19 cellular contexts compared by ENCODE assay signal in genomic region chr4:82981116-82981515, GRCh38. TPM values are rescaled to one million over a fixed set of nuclear protein-coding genes. Genes with fewer than 3 reads are reported as not detected.
DNase-seq lines count a peak whose midpoint lies in the region; ATAC-seq, FAIRE-seq and TF ChIP-seq lines count a peak whose summit lies in the region.
"Had no signal": no experiment of that assay in that cellular context is flagged by ENCODE, and none has a peak within 500 bp of the region (broad histone marks: within the 10 kb centered on the region; RNA-seq: fewer than 3 reads in every experiment).

No MANE protein-coding gene starts in this region.

- no peak overlapping the region for H3K4me3 Mint-ChIP-seq in central memory CD8-positive, alpha-beta T cell
- H3K4me3 Mint-ChIP-seq: CD14-positive monocyte; CD4-positive, alpha-beta memory T cell; GM23338 had no signal

- TF ChIP-seq CTCF in pancreas (IDR thresholded peaks at IDR 0.05) (no peak), uterus (IDR thresholded peaks at IDR 0.05) (no peak), colonic mucosa (IDR thresholded peaks at IDR 0.05) (no peak)

- DNase-seq in Karpas-422 (peak; percentile 6), NCI-H69 (lab: John Stamatoyannopoulos, UW) (peak; percentile 25), pancreas (no peak), uterus (no peak), colonic mucosa (no peak)
- no peak for DNase-seq in central memory CD8-positive, alpha-beta T cell (ENCODE audit: low spot score in 2 of 2)
- DNase-seq: 8988T; CD4-positive, alpha-beta memory T cell; DMS 273 treated with DMSO at 0.1 percent for 48 hours; DMS53; DND-41; HCEC 1CT had no signal

- 0 out of 2 replicates have a peak, but pooled peaks cover 3% of the 10 kb centered on the region for H3K79me2 ChIP-seq in Karpas-422 (ENCODE audit: low read length)

- H3K27ac ChIP-seq in Karpas-422 (ENCODE audit: low read length) (no peak overlapping the region), pancreas (no peak overlapping the region), uterus (no peak overlapping the region), colonic mucosa (no peak overlapping the region)
- H3K27ac ChIP-seq: BLaER1 had no signal

- no peaks in the 10 kb centered on the region for H3K9me2 ChIP-seq in Karpas-422 (replicated peaks; ENCODE audit: insufficient read depth, low read length)

- H3K36me3 ChIP-seq in Karpas-422 (ENCODE audit: insufficient read depth, low read length) = no peaks in the 10 kb centered on the region
- H3K36me3 ChIP-seq in pancreas = no peaks in the 10 kb centered on the region
- H3K36me3 ChIP-seq in uterus = no peaks in the 10 kb centered on the region
- H3K36me3 ChIP-seq in colonic mucosa = no peaks in the 10 kb centered on the region

- H3K9ac ChIP-seq in Karpas-422 (ENCODE audit: low read length) = no peak overlapping the region
- H3K9ac ChIP-seq in colonic mucosa (ENCODE audit: low read depth in 2 of 2, low read length in 2 of 2) = no peak overlapping the region
- H3K9ac ChIP-seq: BLaER1 had no signal

- no peaks in the 10 kb centered on the region for H3K27me3 Mint-ChIP-seq in central memory CD8-positive, alpha-beta T cell
- H3K27me3 Mint-ChIP-seq: CD4-positive, alpha-beta memory T cell had no signal

- no peak overlapping the region for H3K4me3 ChIP-seq in Karpas-422 (ENCODE audit: low read length)
- H3K4me3 ChIP-seq in pancreas = no peak overlapping the region
- H3K4me3 ChIP-seq in uterus = no peak overlapping the region
- no peak overlapping the region for H3K4me3 ChIP-seq in colonic mucosa
- H3K4me3 ChIP-seq: BLaER1, GM23338 had no signal

- H3K4me1 ChIP-seq in Karpas-422 (ENCODE audit: low read length) (no peaks in the 10 kb centered on the region), pancreas (no peaks in the 10 kb centered on the region), uterus (no peaks in the 10 kb centered on the region), colonic mucosa (no peaks in the 10 kb centered on the region)
- H3K4me1 ChIP-seq: BLaER1 had no signal

- no peaks in the 10 kb centered on the region for H3K9me3 Mint-ChIP-seq in central memory CD8-positive, alpha-beta T cell
- H3K9me3 Mint-ChIP-seq: CD14-positive monocyte; CD4-positive, alpha-beta memory T cell; GM23338 had no signal

- WGBS in pancreas, 2 donors = 98 to 100% methylated on average over 1 of the region's 1 CpG

- H3K9me3 ChIP-seq in Karpas-422 (ENCODE audit: low read length) = no peaks in the 10 kb centered on the region
- no peaks in the 10 kb centered on the region for H3K9me3 ChIP-seq in pancreas
- H3K9me3 ChIP-seq in uterus = no peaks in the 10 kb centered on the region
- H3K9me3 ChIP-seq in colonic mucosa = no peaks in the 10 kb centered on the region
- H3K9me3 ChIP-seq: BLaER1 had no signal

- intact Hi-C loops in pancreas (cut with DNase I) = no loop called here
- intact Hi-C loops in uterus (cut with DNase I; ENCODE audit: low total_unique reads) = no loop called here
- intact Hi-C loops in colonic mucosa (cut with DNase I) = no loop called here

- no peak for TF ChIP-seq POLR2A in uterus (IDR thresholded peaks at IDR 0.05)

- H2AFZ ChIP-seq in Karpas-422 (ENCODE audit: low read length) = no peak overlapping the region
- H2AFZ ChIP-seq: GM23338 had no signal

- peaks cover 10% of the 10 kb centered on the region for H3K4me1 Mint-ChIP-seq in central memory CD8-positive, alpha-beta T cell
- H3K4me1 Mint-ChIP-seq: GM23338 had no signal

- peak overlapping the region; percentile 38 for H3K27ac Mint-ChIP-seq in central memory CD8-positive, alpha-beta T cell (ENCODE audit: low read depth)
- H3K27ac Mint-ChIP-seq: CD4-positive, alpha-beta memory T cell; GM23338 had no signal

- H3K4me2 ChIP-seq in Karpas-422 (ENCODE audit: low read depth, low read length, poor library complexity, severe bottlenecking) = no peak overlapping the region
- H3K4me2 ChIP-seq: BLaER1, GM23338 had no signal

- H4K20me1 ChIP-seq in Karpas-422 (ENCODE audit: insufficient read depth, low read depth, low read length) = no peaks in the 10 kb centered on the region
- H4K20me1 ChIP-seq: BLaER1 had no signal

- peaks cover 14% of the 10 kb centered on the region for H3K36me3 Mint-ChIP-seq in central memory CD8-positive, alpha-beta T cell (ENCODE audit: insufficient read depth)

- peak; percentile 75 for FAIRE-seq in pancreas (lab: Jason Lieb, UNC)
- FAIRE-seq: GM12892, GM18507, H54 had no signal

- H3K27me3 ChIP-seq in Karpas-422 (ENCODE audit: low read length) (no peaks in the 10 kb centered on the region), pancreas (no peaks in the 10 kb centered on the region), uterus (no peaks in the 10 kb centered on the region), colonic mucosa (no peaks in the 10 kb centered on the region)
- H3K27me3 ChIP-seq: BLaER1 had no signal

- ATAC-seq in central memory CD8-positive, alpha-beta T cell (replicated peaks; ENCODE audit: extremely low read depth, poor library complexity, severe bottlenecking) = no peak
- ATAC-seq in pancreas = no peak
- ATAC-seq in GM18873 (IDR thresholded peaks at IDR 0.05; ENCODE audit: low FRiP score, unreplicated experiment) = no peak
- ATAC-seq: GM23338 had no signal

RNA-seq across cellular contexts. Expression of gene LIN54, which starts 29.5 kb away (rescaled TPM):
- total RNA-seq in Karpas-422 (2014; rRNA removed; shearing (Covaris generic); ENCODE audit: low replicate concordance) = 5.6 and 10.6 TPM in 2 replicates
- 1 to 10 TPM; 2.6 to 5.7 (median 3.7) TPM for total RNA-seq in pancreas
- 1 to 10 TPM; 1.1 to 2.1 TPM for polyA plus RNA-seq in pancreas
- 10 to 100 TPM in 3 of 4 donors, 1 to 10 TPM in 1; 3.3 to 47.6 (median 20.2) TPM for total RNA-seq in uterus
- total RNA-seq in colonic mucosa = 10 to 100 TPM; 14.6 to 17.9 TPM

RNA-seq across cellular contexts. Expression of gene COPS4, which starts 53.9 kb away (rescaled TPM):
- total RNA-seq in Karpas-422 (2014; rRNA removed; shearing (Covaris generic); ENCODE audit: low replicate concordance) = 37.6 and 42.7 TPM in 2 replicates
- 10 to 100 TPM in 5 of 6 donors, 1 to 10 TPM in 1; 9.0 to 16.3 (median 13.0) TPM for total RNA-seq in pancreas
- 10 to 100 TPM in 1 of 2 donors, 1 to 10 TPM in 1; 9.7 to 23.2 TPM for polyA plus RNA-seq in pancreas
- total RNA-seq in uterus = 100 to 1,000 TPM in 1 of 4 donors, 10 to 100 TPM in 3; 21.3 to 113 (median 73.3) TPM
- total RNA-seq in colonic mucosa = 10 to 100 TPM; 25.2 to 28.8 TPM

Comparison
In these comparisons a context has a peak if more than half of its experiments do, and no peak if none do; other contexts are left out.
1. DNase-seq: peak in Karpas-422 (single experiment) and NCI-H69 (single experiment); none in central memory CD8-positive, alpha-beta T cell (0 of 2), pancreas (0 of 6), uterus (0 of 2) and colonic mucosa (single experiment).